8 cellular contexts compared by ENCODE assay signal in the genomic region with DNA sequence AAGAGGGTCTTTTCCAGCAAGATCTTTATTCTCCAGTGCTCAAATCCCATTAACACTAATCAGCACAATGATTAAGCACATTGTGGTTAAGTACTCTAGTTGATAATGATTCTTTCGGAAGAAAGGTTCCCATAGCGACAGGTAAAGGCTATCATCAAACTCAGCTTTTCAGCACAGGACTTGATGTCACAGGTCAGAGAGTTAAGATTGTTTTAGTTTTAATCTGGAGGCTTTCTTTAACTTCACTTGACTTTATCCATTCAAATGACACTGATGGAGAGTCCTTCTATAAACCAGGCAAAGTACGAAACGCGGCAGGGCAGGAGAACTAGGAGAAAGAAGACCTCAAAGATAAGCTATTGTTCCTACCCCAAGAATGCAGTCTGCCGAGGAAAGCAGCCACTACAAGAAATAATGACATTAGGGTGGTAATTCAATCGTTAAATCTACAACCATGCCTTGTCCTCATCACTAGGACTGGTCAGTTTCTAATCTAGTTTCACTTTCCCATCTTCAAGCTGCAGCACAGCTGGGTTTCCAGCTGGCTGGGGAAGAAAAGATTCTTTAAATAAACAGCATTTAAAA. TPM values are rescaled to one million over a fixed set of nuclear protein-coding genes. Genes with fewer than 3 reads are reported as not detected.
DNase-seq lines count a peak whose midpoint lies in the region; ATAC-seq and TF ChIP-seq lines count a peak whose summit lies in the region.

No MANE protein-coding gene starts in this region.

- H3K4ac ChIP-seq in H9 (ENCODE audit: low read depth, low read length): no peak overlapping the region

- H2AFZ ChIP-seq in H9 (ENCODE audit: low read length): no peak overlapping the region

- TF ChIP-seq CTCF in NB4 (IDR thresholded peaks at IDR 0.05; ENCODE audit: low read depth, low read length) (no peak), progenitor cell of endocrine pancreas (IDR thresholded peaks at IDR 0.05; ENCODE audit: unreplicated experiment) (no peak), H9 (conservative IDR thresholded peaks at IDR 0.05) (no peak)

- no peak overlapping the region for H2AK5ac ChIP-seq in H9 (ENCODE audit: insufficient read length, low read length)

- no peak overlapping the region for H2BK12ac ChIP-seq in H9 (ENCODE audit: insufficient read length, low read depth, low read length)

- H3K23ac ChIP-seq in H9 (ENCODE audit: insufficient read length, low read depth, low read length): no peak overlapping the region

- peak overlapping the region; percentile 33 for H3K4me3 Mint-ChIP-seq in progenitor cell of endocrine pancreas (ENCODE audit: low read depth)
- H3K4me3 Mint-ChIP-seq in H9: no peak overlapping the region

- no peak overlapping the region for H4K8ac ChIP-seq in H9 (replicated peaks; ENCODE audit: insufficient read length, low read depth, low read length)

- no peak overlapping the region for H2BK5ac ChIP-seq in H9 (ENCODE audit: insufficient read length, low read length)

- H3K9me3 ChIP-seq in endocrine pancreas (ENCODE audit: control insufficient read depth, low read length) (no peaks in the 10 kb centered on the region), H9 (ENCODE audit: control insufficient read depth, low read depth, low read length) (no peaks in the 10 kb centered on the region)

- H3K36me3 Mint-ChIP-seq in progenitor cell of endocrine pancreas (ENCODE audit: insufficient read depth) (peaks cover 3% of the 10 kb centered on the region), H9 (ENCODE audit: insufficient read depth in 1 of 3, low read depth in 3 of 3) (peaks cover 0 to 2% (median 0%) of the 10 kb centered on the region in 3 experiments; a peak in 1 of 7 replicates)

- in situ Hi-C loops in G401 (cut with HindIII; ENCODE audit: low sequenced_read_pairs): no loop called here

- H3K79me1 ChIP-seq in H9 (ENCODE audit: insufficient read depth, low read depth, low read length, poor library complexity, severe bottlenecking): no peaks in the 10 kb centered on the region

- H2BK20ac ChIP-seq in H9 (ENCODE audit: low read depth, low read length, poor library complexity, severe bottlenecking): no peak overlapping the region

- peak overlapping the region; percentile 91 for H3K27ac Mint-ChIP-seq in progenitor cell of endocrine pancreas
- no peak overlapping the region for H3K27ac Mint-ChIP-seq in H9

- H3K4me1 ChIP-seq in endocrine pancreas (ENCODE audit: control insufficient read depth, insufficient read depth, low read length) (peaks cover 31% of the 10 kb centered on the region), H9 (ENCODE audit: insufficient read depth, low read length) (no peaks in the 10 kb centered on the region)

- H3K9me3 Mint-ChIP-seq in progenitor cell of endocrine pancreas (ENCODE audit: low read depth) (peaks cover 5% of the 10 kb centered on the region), H9 (peaks cover 3 to 13% of the 10 kb centered on the region in 2 experiments)

- H3K14ac ChIP-seq in H9 (ENCODE audit: insufficient read depth, low read length): no peak overlapping the region

- H3K18ac ChIP-seq in H9 (ENCODE audit: insufficient read length, low read depth, low read length): no peak overlapping the region

- no peaks in the 10 kb centered on the region for H3K27me3 ChIP-seq in endocrine pancreas (ENCODE audit: control insufficient read depth, insufficient read depth, low read length)
- H3K27me3 ChIP-seq in H9 (ENCODE audit: insufficient read depth, low read length): peaks cover 22% of the 10 kb centered on the region; the same call in 1 of the 2 replicates

- H2BK15ac ChIP-seq in H9 (ENCODE audit: low read depth, low read length): no peak overlapping the region

- no peak overlapping the region for H4K5ac ChIP-seq in H9 (ENCODE audit: insufficient read length, low read depth, low read length)

- no peaks in the 10 kb centered on the region for H3K79me2 ChIP-seq in H9 (ENCODE audit: insufficient read depth, low read length)

- H3K27me3 Mint-ChIP-seq in progenitor cell of endocrine pancreas (peaks cover 7% of the 10 kb centered on the region), H9 (ENCODE audit: low read depth) (peaks cover 94% of the 10 kb centered on the region)

- H3K23me2 ChIP-seq in H9 (ENCODE audit: insufficient read length, low read depth, low read length, poor library complexity, severe bottlenecking): peaks cover 13% of the 10 kb centered on the region

- H3T11ph ChIP-seq in H9 (ENCODE audit: low read length): no peak overlapping the region

- no peak overlapping the region for H3K27ac ChIP-seq in H9 (ENCODE audit: insufficient read length, low read depth, low read length)

- DNase-seq in G401 (ENCODE audit: low spot score) (peak; percentile 41), NB4 (ENCODE audit: low read depth) (no peak), progenitor cell of endocrine pancreas (ENCODE audit: low spot score, unreplicated experiment) (no peak), T1000 (lab: John Stamatoyannopoulos, UW) (no peak), H9 (no peak)
- no peak for DNase-seq in stimulated activated CD4-positive, alpha-beta T cell treated with anti-CD3 and anti-CD28 coated beads, Interleukin-4, amount 100 ng/mL, for 4 hours

- H3K4me2 ChIP-seq in H9 (ENCODE audit: insufficient read depth, insufficient read length, low read length): no peak overlapping the region

- no peaks in the 10 kb centered on the region for H4K20me1 ChIP-seq in H9 (ENCODE audit: control insufficient read depth, insufficient read depth, insufficient read length)

- TF ChIP-seq POLR2A in NB4 (IDR thresholded peaks at IDR 0.05; ENCODE audit: extremely low read depth, insufficient read length): no peak

- WGBS in H9 (ENCODE audit: extremely low coverage, insufficient read length, low lambda C conversion rate): no CpG with 5 or more reads among the region's 7 CpGs

- no peak overlapping the region for H3K56ac ChIP-seq in H9 (ENCODE audit: insufficient read length, low read depth, low read length)

- no peak overlapping the region for H2BK120ac ChIP-seq in H9 (ENCODE audit: low read depth, low read length, poor library complexity, severe bottlenecking)

- H3K9ac ChIP-seq in endocrine pancreas (ENCODE audit: control insufficient read depth, insufficient read depth, low read length) (peak overlapping the region; percentile 69), H9 (ENCODE audit: extremely low read depth, insufficient read length, low read length) (no peak overlapping the region)

- H3K36me3 ChIP-seq in endocrine pancreas (ENCODE audit: control insufficient read depth, insufficient read depth, low read length): no peaks in the 10 kb centered on the region

- H4K91ac ChIP-seq in H9 (ENCODE audit: insufficient read length, low read depth, low read length): no peak overlapping the region

- ATAC-seq in HG03571 (IDR thresholded peaks at IDR 0.05; ENCODE audit: unreplicated experiment): no peak

- H3K4me1 Mint-ChIP-seq in progenitor cell of endocrine pancreas (ENCODE audit: low read depth) (peaks cover 52% of the 10 kb centered on the region), H9 (peaks cover 7 to 12% of the 10 kb centered on the region in 2 experiments)

- H3K4me3 ChIP-seq in NB4 (ENCODE audit: low read depth, low read length) (peak overlapping the region; percentile 34), endocrine pancreas (ENCODE audit: control insufficient read depth, insufficient read depth, low read length) (peak overlapping the region; percentile 98)

RNA-seq across cellular contexts. Expression of a gene that starts 4.6 kb away (rescaled TPM):
- total RNA-seq in G401 (2014; rRNA removed; shearing (Covaris generic)): 1.5 and 2.0 TPM in 2 replicates
- 4.8 and 5.5 TPM in 2 replicates for total RNA-seq in progenitor cell of endocrine pancreas
- 0.13 TPM in 1 of 2 replicates, not detected in the other for total RNA-seq in H9 (2021)
